ENCODE assay signal across 8 cellular contexts in genomic region chr4:74675673-74676279, GRCh38.
DNase-seq lines count a peak whose midpoint lies in the region; ATAC-seq and TF ChIP-seq lines count a peak whose summit lies in the region.

No MANE protein-coding gene starts in this region.

- peak; percentile 76 for ATAC-seq in HG02973 (IDR thresholded peaks at IDR 0.05; ENCODE audit: unreplicated experiment)

- TF ChIP-seq CTCF in GM13976 (IDR thresholded peaks at IDR 0.05; ENCODE audit: borderline replicate concordance, control extremely low read depth, extremely low read depth, insufficient read depth, missing control alignments) (peak; percentile 68), MCF 10A (IDR thresholded peaks at IDR 0.05; ENCODE audit: unreplicated experiment) (peak; percentile 80)

- POLR2A ChIA-PET in MCF 10A (lab: Yijun Ruan, JAX), result interaction anchor here (0.6 to 2.7 kb wide), 16 partner anchors 15 to 356 kb away, joined by 3 to 14 read pairs (median 4); partner anchors contain the start of gene AREG

- BruUV-seq in MCF 10A (replicated peaks; lab: Mats Ljungman, UMichigan), result no TSS peak

- H3K4me3 Mint-ChIP-seq in MCF 10A (ENCODE audit: unreplicated experiment), result peak overlapping the region; percentile 19

- no peaks in the 10 kb centered on the region for H3K9me3 Mint-ChIP-seq in MCF 10A (ENCODE audit: unreplicated experiment)

- no peak overlapping the region for H3K27ac Mint-ChIP-seq in MCF 10A (ENCODE audit: low read depth, unreplicated experiment)

- H3K27me3 Mint-ChIP-seq in MCF 10A (ENCODE audit: insufficient read depth, unreplicated experiment), result no peaks in the 10 kb centered on the region

- H3K4me1 Mint-ChIP-seq in MCF 10A (ENCODE audit: insufficient read depth, unreplicated experiment), result peaks cover 9% of the 10 kb centered on the region

- in situ Hi-C loops in GM13976 (cut with MboI; ENCODE audit: low sequenced_read_pairs, unreplicated experiment), result no loop called here

- CTCF ChIA-PET in MCF 10A (lab: Yijun Ruan, JAX), result interaction anchor here (0.6 to 11.3 kb wide), 35 partner anchors 13 to 487 kb away, joined by 3 to 171 read pairs (median 4); partner anchors contain the start of genes AREG, BTC and EPGN

- DNase-seq in Ammon's horn (ENCODE audit: low spot score) (peak; percentile 32), GM13976 (ENCODE audit: low spot score) (peak; percentile 24), NCI-H748 (lab: John Stamatoyannopoulos, UW; ENCODE audit: unreplicated experiment) (peak; percentile 32), MCF 10A (ENCODE audit: unreplicated experiment) (peak; percentile 80), kidney tubule cell (ENCODE audit: low spot score) (peak; percentile 77), 8988T (no peak), UCSD-AML1 (lab: John Stamatoyannopoulos, UW; ENCODE audit: unreplicated experiment) (no peak)

- H3K36me3 Mint-ChIP-seq in MCF 10A (ENCODE audit: insufficient read depth, unreplicated experiment), result no peaks in the 10 kb centered on the region

- intact Hi-C loops in MCF 10A (cut with micrococcal nuclease), result loop anchor here (1.0 to 10.0 kb wide), 5 partner anchors 119 to 486 kb away; partner anchors contain the start of gene BTC

Comparison
In these comparisons a context has a peak if more than half of its experiments do, and no peak if none do; other contexts are left out.
1. DNase-seq: peak in Ammon's horn (single experiment), GM13976 (single experiment), NCI-H748 (single experiment), MCF 10A (single experiment) and kidney tubule cell (single experiment); none in 8988T (single experiment) and UCSD-AML1 (single experiment).